In the genomic region with DNA sequence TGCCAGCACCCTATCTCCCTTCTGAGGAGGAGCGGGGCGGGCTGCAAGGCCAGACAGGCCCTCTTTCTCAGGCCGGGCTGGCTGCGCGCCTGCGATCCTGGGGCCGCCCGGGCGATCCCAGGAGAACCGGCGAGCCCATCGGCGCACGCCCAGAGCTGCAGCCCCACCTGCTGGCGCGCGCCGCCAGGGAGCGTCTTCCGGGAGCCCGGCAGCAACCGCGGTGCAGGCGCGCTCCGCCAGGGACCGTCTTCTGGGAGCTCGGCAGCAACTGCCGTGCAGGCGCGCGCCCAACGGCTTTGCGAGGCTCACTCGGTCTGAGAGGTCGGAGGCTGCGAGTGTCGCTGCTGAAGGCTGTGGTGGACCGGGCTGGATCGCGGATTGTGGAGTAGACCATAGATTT, we compare ENCODE assay signal across 2 cellular contexts. TPM values are rescaled to one million over a fixed set of nuclear protein-coding genes. Genes with fewer than 3 reads are reported as not detected.
"Had no signal": no experiment of that assay in that cellular context is flagged by ENCODE, and none has a peak within 500 bp of the region (broad histone marks: within the 10 kb centered on the region; RNA-seq: fewer than 3 reads in every experiment).

A gene (plus strand): TSS at position 61 of the 400 bp plus-strand sequence. CDS start 496 bp downstream, outside the sequence.

RNA-seq across cellular contexts. Expression of the gene that starts here (rescaled TPM):
- total RNA-seq: activated CD8-positive, alpha-beta memory T cell treated with anti-CD3 and anti-CD28 coated beads for 36 hours had no signal
- polyA plus RNA-seq: naive thymus-derived CD4-positive, alpha-beta T cell had no signal
